In the genomic region with DNA sequence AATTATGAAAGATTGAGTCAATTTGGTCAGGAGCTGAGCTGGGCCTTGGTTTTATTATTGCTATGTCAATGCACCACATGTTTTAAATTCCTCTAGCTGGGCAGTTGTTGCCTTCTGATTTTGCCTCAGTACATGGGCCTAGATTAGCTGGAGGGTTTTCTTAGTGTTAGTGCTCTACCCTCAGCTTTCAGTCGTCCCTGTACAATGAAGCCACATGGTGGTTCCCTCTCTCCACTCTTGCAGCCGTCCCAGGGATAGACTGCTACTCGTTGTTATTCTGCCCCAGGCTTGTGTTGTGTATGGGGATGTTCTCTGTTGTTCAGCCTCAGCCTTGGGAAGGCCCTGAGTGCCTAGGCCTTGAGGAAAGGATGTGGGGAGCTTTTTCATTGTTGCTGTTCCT, we compare ENCODE assay signal across 20 cellular contexts. TPM values are rescaled to one million over a fixed set of nuclear protein-coding genes. Genes with fewer than 3 reads are reported as not detected.
DNase-seq lines count a peak whose midpoint lies in the region; ATAC-seq, FAIRE-seq and TF ChIP-seq lines count a peak whose summit lies in the region.
"Had no signal": no experiment of that assay in that cellular context is flagged by ENCODE, and none has a peak within 500 bp of the region (broad histone marks: within the 10 kb centered on the region; RNA-seq: fewer than 3 reads in every experiment).

No MANE protein-coding gene starts in this region.

- WGBS in HepG2 (ENCODE audit: low lambda C conversion rate), result 87% methylated on average over 3 of the region's 3 CpGs

- TF ChIP-seq RAD21 in HepG2 (CRISPR knock-in tag; IDR thresholded peaks at IDR 0.05), result no peak

- H2AFZ ChIP-seq in HepG2 (ENCODE audit: low read length), result no peak overlapping the region
- H2AFZ ChIP-seq: parathyroid adenoma had no signal

- TF ChIP-seq CTCF in AG10803 (conservative IDR thresholded peaks at IDR 0.05; ENCODE audit: low read length) (no peak), Panc1 (IDR thresholded peaks at IDR 0.05) (peak; percentile 29; the same call in 1 of the 2 replicates), mucosa of descending colon (IDR thresholded peaks at IDR 0.05) (no peak), HepG2 (CRISPR knock-in tag; IDR thresholded peaks at IDR 0.05) (no peak), uterus (IDR thresholded peaks at IDR 0.05) (no peak)

- DNase-seq in AG10803 (ENCODE audit: low read depth) (peak; percentile 27), Panc1 (ENCODE audit: low read depth, low spot score) (no peak), head of caudate nucleus (peak in 22 of 42 donors; percentile 3 to 66 (median 29)), mucosa of descending colon (no peak), HepG2 (ENCODE audit: low spot score) (no peak), RCC 7860 (ENCODE audit: low spot score) (no peak), GDM1 (lab: John Stamatoyannopoulos, UW) (no peak), uterus (no peak)
- DNase-seq: activated B cell treated with CpG ODN at 0.5 μM for 24 hours; activated CD8-positive, alpha-beta memory T cell treated with anti-CD3 and anti-CD28 coated beads, Interleukin-2, amount 10 ng/mL, durations not matched to agents 7 days and 5 days; activated naive CD4-positive, alpha-beta T cell treated with anti-CD3 and anti-CD28 coated beads, Interleukin-2, amount 10 ng/mL, durations not matched to agents 7 days and 5 days; CD8-positive, alpha-beta memory T cell; effector memory CD8-positive, alpha-beta T cell; foreskin keratinocyte; GF-D8; NCI-H2029 treated with DMSO at 0.1 percent for 48 hours; NCI-H526 treated with DMSO at 0.1 percent for 48 hours had no signal

- H3K27ac ChIP-seq in Panc1 (ENCODE audit: low read length), result no peak overlapping the region; the same call in 1 of the 2 replicates
- no peak overlapping the region for H3K27ac ChIP-seq in HepG2 (ENCODE audit: extremely low read length, insufficient read depth, low read length)
- H3K27ac ChIP-seq in uterus, result no peak overlapping the region
- H3K27ac ChIP-seq: foreskin keratinocyte, parathyroid adenoma, suprapubic skin had no signal

- no peaks in the 10 kb centered on the region for H3K79me2 ChIP-seq in HepG2 (ENCODE audit: insufficient read depth, low read length)

- POLR2A ChIA-PET in Panc1 (lab: Charles Lee) (interaction anchor here (0.5 kb wide), 1 partner anchor 150 kb away, joined by 3 read pairs; no protein-coding TSS in a partner anchor), HepG2 (lab: Yijun Ruan, JAX) (no interaction called here)

- no peak for TF ChIP-seq EP300 in HepG2 (IDR thresholded peaks at IDR 0.05; ENCODE audit: low read depth in 2 of 2, low read length in 2 of 2)
- no peak for TF ChIP-seq EP300 in HepG2 (CRISPR knock-in tag; IDR thresholded peaks at IDR 0.05; ENCODE audit: borderline replicate concordance)

- no peak overlapping the region for H3K9ac ChIP-seq in HepG2 (ENCODE audit: insufficient read depth, low read depth, low read length)
- H3K9ac ChIP-seq: parathyroid adenoma had no signal

- CTCF ChIA-PET in Panc1 (lab: Charles Lee), result interaction anchor here (0.9 kb wide), 1 partner anchor 187 kb away, joined by 4 read pairs; no protein-coding TSS in a partner anchor
- CTCF ChIA-PET in HepG2 (lab: Yijun Ruan, JAX; ENCODE audit: low intra/inter-chr PET ratio, low total read pairs), result no interaction called here

- H3K4me1 ChIP-seq in Panc1 (ENCODE audit: control insufficient read depth, insufficient read depth, low read length), result 0 out of 2 replicates have a peak, but pooled peaks cover 3% of the 10 kb centered on the region
- no peaks in the 10 kb centered on the region for H3K4me1 ChIP-seq in mucosa of descending colon (ENCODE audit: low read depth)
- H3K4me1 ChIP-seq in HepG2 (ENCODE audit: insufficient read depth, low read length), result no peaks in the 10 kb centered on the region
- no peaks in the 10 kb centered on the region for H3K4me1 ChIP-seq in uterus
- H3K4me1 ChIP-seq: suprapubic skin had no signal

- H3K36me3 ChIP-seq in Panc1 (ENCODE audit: control insufficient read depth, insufficient read depth, low read length), result no peaks in the 10 kb centered on the region
- no peaks in the 10 kb centered on the region for H3K36me3 ChIP-seq in mucosa of descending colon (ENCODE audit: low read depth)
- peaks cover 2 to 14% of the 10 kb centered on the region in 2 experiments; a peak in 4 of 5 replicates for H3K36me3 ChIP-seq in HepG2 (replicated peaks in 1 of 2; ENCODE audit: control insufficient read depth in 1 of 2, insufficient read depth in 2 of 2, low read length in 2 of 2)
- no peaks in the 10 kb centered on the region for H3K36me3 ChIP-seq in uterus

- FAIRE-seq in HepG2 (lab: Jason Lieb, UNC) (no peak), RCC 7860 (lab: Jason Lieb, UNC) (no peak)
- FAIRE-seq: HTR-8/SVneo had no signal

- H3K9me3 ChIP-seq in Panc1 (ENCODE audit: control insufficient read depth, insufficient read depth, low read depth, low read length) (no peaks in the 10 kb centered on the region), mucosa of descending colon (no peaks in the 10 kb centered on the region), HepG2 (ENCODE audit: low read length) (no peaks in the 10 kb centered on the region), uterus (no peaks in the 10 kb centered on the region)
- H3K9me3 ChIP-seq: suprapubic skin had no signal

- no TSS peak for BruUV-seq in Panc1 (replicated peaks; lab: Mats Ljungman, UMichigan)
- no TSS peak for BruUV-seq in HepG2 (replicated peaks; lab: Mats Ljungman, UMichigan)

- no peaks in the 10 kb centered on the region for H3K27me3 ChIP-seq in Panc1 (ENCODE audit: control insufficient read depth, insufficient read depth, low read length)
- no peaks in the 10 kb centered on the region for H3K27me3 ChIP-seq in HepG2 (ENCODE audit: control insufficient read depth in 1 of 2, insufficient read depth in 2 of 2, low read length in 2 of 2)
- H3K27me3 ChIP-seq in uterus, result no peaks in the 10 kb centered on the region
- H3K27me3 ChIP-seq: suprapubic skin had no signal

- in situ Hi-C loops in Panc1 (cut with HindIII; ENCODE audit: low pct_unique_long_range_greater_than_20kb, low sequenced_read_pairs), result no loop called here
- in situ Hi-C loops in HepG2 (cut with HindIII; ENCODE audit: extremely low pct_ligation_motif_present, low pct_unique_long_range_greater_than_20kb), result no loop called here

- intact Hi-C loops in Panc1 (cut with micrococcal nuclease; ENCODE audit: unreplicated experiment) (no loop called here), head of caudate nucleus (cut with DNase I) (no loop called here), mucosa of descending colon (cut with DNase I, micrococcal nuclease) (no loop called here), HepG2 (cut with micrococcal nuclease; ENCODE audit: unreplicated experiment) (no loop called here), uterus (cut with DNase I; ENCODE audit: low total_unique reads) (no loop called here)

- no peaks in the 10 kb centered on the region for H4K20me1 ChIP-seq in HepG2 (ENCODE audit: insufficient read depth, low read length)

- no peak overlapping the region for H3K4me3 ChIP-seq in AG10803 (ENCODE audit: low read length)
- H3K4me3 ChIP-seq in Panc1 (ENCODE audit: low read depth in 2 of 2, low read length in 2 of 2), result no peak overlapping the region
- H3K4me3 ChIP-seq in mucosa of descending colon, result no peak overlapping the region
- H3K4me3 ChIP-seq in HepG2 (replicated peaks in 1 of 3; ENCODE audit: insufficient read depth in 1 of 3, low read depth in 2 of 3, low read length in 3 of 3), result no peak overlapping the region
- H3K4me3 ChIP-seq in uterus, result no peak overlapping the region
- H3K4me3 ChIP-seq: suprapubic skin had no signal

- no peak for TF ChIP-seq POLR2A in HepG2 (IDR thresholded peaks at IDR 0.05; ENCODE audit: insufficient read depth in 1 of 2, low read depth in 2 of 2, low read length in 2 of 2)
- no peak for TF ChIP-seq POLR2A in uterus (IDR thresholded peaks at IDR 0.05)

- ATAC-seq in Panc1, result peak; percentile 78
- peak; percentile 23 for ATAC-seq in mucosa of descending colon
- ATAC-seq in HepG2, result no peak
- ATAC-seq: activated CD8-positive, alpha-beta memory T cell treated with anti-CD3 and anti-CD28 coated beads, Interleukin-2, amount 10 ng/mL, durations not matched to agents 7 days and 5 days; effector memory CD8-positive, alpha-beta T cell; foreskin keratinocyte had no signal

- no peak overlapping the region for H3K4me2 ChIP-seq in HepG2 (ENCODE audit: low read depth, low read length)

RNA-seq across cellular contexts. Expression of gene NHLRC2, which starts 37.0 kb away (rescaled TPM):
- 47.3 TPM for total RNA-seq in Panc1 (2021; ENCODE audit: unreplicated experiment)
- 5.9 TPM for polyA plus RNA-seq in Panc1 (2012; ENCODE audit: insufficient read length)
- 10 to 100 TPM; 30.4 to 51.5 (median 31.0) TPM for total RNA-seq in mucosa of descending colon
- 12.7 and 18.4 TPM in 2 replicates for total RNA-seq in HepG2 (2016; rRNA removed; fragmentation: Illumina TruSeq; extraction: Trizol)
- 1.7 and 1.9 TPM in 2 replicates for total RNA-seq in HepG2 (2016; cell fraction: cytosol; rRNA removed; fragmentation: Illumina TruSeq; extraction: Trizol; ENCODE audit: low read depth)
- total RNA-seq in HepG2 (2016; cell fraction: insoluble cytoplasmic fraction; rRNA removed; fragmentation: Illumina TruSeq; extraction: Trizol), result 13.8 and 16.6 TPM in 2 replicates
- 4.3 and 4.9 TPM in 2 replicates for total RNA-seq in HepG2 (2016; cell fraction: membrane; rRNA removed; fragmentation: Illumina TruSeq; extraction: Trizol)
- 21.4 and 21.7 TPM in 2 replicates for total RNA-seq in HepG2 (2016; cell fraction: nucleus; rRNA removed; fragmentation: Illumina TruSeq; extraction: Trizol)
- 6.3 and 7.6 TPM in 2 replicates for polyA plus RNA-seq in HepG2 (2011; rRNA removed)
- polyA plus RNA-seq in HepG2 (2011; cell fraction: cytosol; rRNA removed), result 2.9 and 4.4 TPM in 2 replicates
- polyA plus RNA-seq in HepG2 (2011; cell fraction: nucleus; rRNA removed), result 5.1 and 7.6 TPM in 2 replicates
- 4.1 and 5.2 TPM in 2 replicates for polyA plus RNA-seq in HepG2 (2012)
- polyA plus RNA-seq in HepG2 (2016; cell fraction: cytosol; fragmentation: Illumina TruSeq; extraction: Trizol; ENCODE audit: low read depth), result 0.65 and 0.72 TPM in 2 replicates
- 9.7 and 10.2 TPM in 2 replicates for polyA plus RNA-seq in HepG2 (2016; cell fraction: insoluble cytoplasmic fraction; fragmentation: Illumina TruSeq; extraction: Trizol; ENCODE audit: low read depth)
- 1.9 and 2.0 TPM in 2 replicates for polyA plus RNA-seq in HepG2 (2016; cell fraction: membrane; fragmentation: Illumina TruSeq; extraction: Trizol; ENCODE audit: low read depth)
- polyA plus RNA-seq in HepG2 (2016; cell fraction: nucleus; fragmentation: Illumina TruSeq; extraction: Trizol; ENCODE audit: insufficient read depth, low read depth), result 11.2 and 12.0 TPM in 2 replicates
- polyA minus RNA-seq in HepG2 (2011; rRNA and poly(A)+ RNA removed; ENCODE audit: low replicate concordance), result 11.1 and 17.8 TPM in 2 replicates
- 12.8 and 14.4 TPM in 2 replicates for polyA minus RNA-seq in HepG2 (2011; cell fraction: cytosol; rRNA and poly(A)+ RNA removed)
- 48.7 and 50.2 TPM in 2 replicates for polyA minus RNA-seq in HepG2 (2011; cell fraction: nucleus; rRNA and poly(A)+ RNA removed)
- 10 to 100 TPM in 3 of 4 donors, 1 to 10 TPM in 1; 9.0 to 70.3 (median 37.1) TPM for total RNA-seq in uterus

RNA-seq across cellular contexts. Expression of gene DCLRE1A, which starts 37.6 kb away (rescaled TPM):
- total RNA-seq in Panc1 (2021; ENCODE audit: unreplicated experiment) (15.0 TPM), mucosa of descending colon (1 to 10 TPM; 4.7 to 6.5 (median 5.1) TPM), HepG2 (2016; rRNA removed; fragmentation: Illumina TruSeq; extraction: Trizol) (19.6 and 32.5 TPM in 2 replicates), uterus (10 to 100 TPM in 1 of 4 donors, 1 to 10 TPM in 2, under 1 TPM in 1; 0.26 to 16.1 (median 4.4) TPM)
- 4.6 TPM for polyA plus RNA-seq in Panc1 (2012; ENCODE audit: insufficient read length)
- 1.1 TPM in 2 replicates for total RNA-seq in HepG2 (2016; cell fraction: cytosol; rRNA removed; fragmentation: Illumina TruSeq; extraction: Trizol; ENCODE audit: low read depth)
- 18.3 and 30.8 TPM in 2 replicates for total RNA-seq in HepG2 (2016; cell fraction: insoluble cytoplasmic fraction; rRNA removed; fragmentation: Illumina TruSeq; extraction: Trizol)
- 6.8 and 7.9 TPM in 2 replicates for total RNA-seq in HepG2 (2016; cell fraction: membrane; rRNA removed; fragmentation: Illumina TruSeq; extraction: Trizol)
- 14.4 and 14.8 TPM in 2 replicates for total RNA-seq in HepG2 (2016; cell fraction: nucleus; rRNA removed; fragmentation: Illumina TruSeq; extraction: Trizol)
- 5.0 and 6.2 TPM in 2 replicates for polyA plus RNA-seq in HepG2 (2011; rRNA removed)
- 2.9 and 4.8 TPM in 2 replicates for polyA plus RNA-seq in HepG2 (2011; cell fraction: cytosol; rRNA removed)
- 3.0 TPM in 2 replicates for polyA plus RNA-seq in HepG2 (2011; cell fraction: nucleus; rRNA removed)
- 4.3 and 6.2 TPM in 2 replicates for polyA plus RNA-seq in HepG2 (2012)
- 0.35 and 0.42 TPM in 2 replicates for polyA plus RNA-seq in HepG2 (2016; cell fraction: cytosol; fragmentation: Illumina TruSeq; extraction: Trizol; ENCODE audit: low read depth)
- polyA plus RNA-seq in HepG2 (2016; cell fraction: insoluble cytoplasmic fraction; fragmentation: Illumina TruSeq; extraction: Trizol; ENCODE audit: low read depth), result 17.9 and 20.4 TPM in 2 replicates
- polyA plus RNA-seq in HepG2 (2016; cell fraction: membrane; fragmentation: Illumina TruSeq; extraction: Trizol; ENCODE audit: low read depth), result 2.2 and 2.4 TPM in 2 replicates
- polyA plus RNA-seq in HepG2 (2016; cell fraction: nucleus; fragmentation: Illumina TruSeq; extraction: Trizol; ENCODE audit: insufficient read depth, low read depth), result 14.5 and 14.9 TPM in 2 replicates
- 4.7 and 13.4 TPM in 2 replicates for polyA minus RNA-seq in HepG2 (2011; rRNA and poly(A)+ RNA removed; ENCODE audit: low replicate concordance)
- polyA minus RNA-seq in HepG2 (2011; cell fraction: cytosol; rRNA and poly(A)+ RNA removed), result 3.9 and 4.6 TPM in 2 replicates
- polyA minus RNA-seq in HepG2 (2011; cell fraction: nucleus; rRNA and poly(A)+ RNA removed), result 7.3 and 8.1 TPM in 2 replicates

Comparison
In these comparisons a context has a peak if more than half of its experiments do, and no peak if none do; other contexts are left out.
1. DNase-seq: peak in AG10803 (single experiment) and head of caudate nucleus (22 of 42); none in Panc1 (single experiment), mucosa of descending colon (0 of 3), HepG2 (single experiment), RCC 7860 (single experiment), GDM1 (single experiment) and uterus (0 of 2).